ENCODE assay signal across 10 cellular contexts in the genomic region with DNA sequence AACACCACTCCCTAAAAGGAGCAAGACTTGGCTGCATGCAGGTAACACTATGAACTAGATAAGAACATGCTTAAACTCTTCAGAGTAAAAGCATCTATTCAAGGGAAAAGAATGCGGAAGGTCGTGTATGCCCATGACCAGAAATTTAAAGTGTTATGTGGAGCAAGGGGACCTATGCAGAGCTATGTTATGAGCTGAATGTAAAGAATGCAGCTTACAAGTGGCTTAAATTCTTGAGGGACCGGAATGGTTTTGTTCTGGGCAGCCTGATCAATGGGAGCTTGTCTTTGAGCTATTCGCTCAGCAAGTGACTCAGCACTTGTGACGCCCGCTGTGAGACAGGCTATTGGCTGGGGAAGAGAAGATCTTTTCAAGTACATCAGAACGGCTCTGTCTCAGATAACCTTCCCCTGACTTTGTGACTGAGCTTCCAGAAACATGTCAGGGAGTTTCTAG.
DNase-seq lines count a peak whose midpoint lies in the region; ATAC-seq and TF ChIP-seq lines count a peak whose summit lies in the region.
"Had no signal": no experiment of that assay in that cellular context is flagged by ENCODE, and none has a peak within 500 bp of the region (broad histone marks: within the 10 kb centered on the region; RNA-seq: fewer than 3 reads in every experiment).

No MANE protein-coding gene starts in this region.

- H3K4me1 Mint-ChIP-seq in Calu3 (ENCODE audit: low read depth, unreplicated experiment) (peaks cover 26% of the 10 kb centered on the region), nephron (peaks cover 18% of the 10 kb centered on the region)
- H3K4me1 Mint-ChIP-seq in T-helper 2 cell treated with Interferon-gamma antibody and Interleukin-4, amounts not matched to agents 5 μg/mL and 100 μg/mL, for 36 hours (ENCODE audit: low read depth), result no peaks in the 10 kb centered on the region

- DNase-seq in Calu3, result peak; percentile 71
- DNase-seq in RWPE2 (ENCODE audit: low spot score), result peak; percentile 92
- peak; percentile 85 for DNase-seq in fibroblast of villous mesenchyme (ENCODE audit: low read depth)
- DNase-seq in NCI-H2196 (lab: John Stamatoyannopoulos, UW; ENCODE audit: unreplicated experiment), result no peak
- DNase-seq in T-helper 2 cell treated with Interferon-gamma antibody and Interleukin-4, amounts not matched to agents 5 μg/mL and 100 μg/mL, for 36 hours (ENCODE audit: low spot score), result no peak
- DNase-seq: MV-4-11 had no signal

- ATAC-seq in RWPE2 (ENCODE audit: low read depth), result peak; percentile 93
- no peak for ATAC-seq in GM19455 (IDR thresholded peaks at IDR 0.05; ENCODE audit: unreplicated experiment)
- ATAC-seq in HG03159 (IDR thresholded peaks at IDR 0.05; ENCODE audit: unreplicated experiment), result no peak
- ATAC-seq: activated CD4-positive, CD25-positive, alpha-beta regulatory T cell treated with anti-CD3 and anti-CD28 coated beads, Interleukin-2, amount 50 U/mL, for 24 hours had no signal

- H3K4me3 Mint-ChIP-seq in Calu3 (ENCODE audit: low read depth, unreplicated experiment) (peak overlapping the region; percentile 39), nephron (no peak overlapping the region)
- no peak overlapping the region for H3K4me3 Mint-ChIP-seq in T-helper 2 cell treated with Interferon-gamma antibody and Interleukin-4, amounts not matched to agents 5 μg/mL and 100 μg/mL, for 36 hours

- H3K9me3 Mint-ChIP-seq in Calu3 (ENCODE audit: low read depth, unreplicated experiment) (no peaks in the 10 kb centered on the region), nephron (peaks cover 25% of the 10 kb centered on the region)
- H3K9me3 Mint-ChIP-seq in T-helper 2 cell treated with Interferon-gamma antibody and Interleukin-4, amounts not matched to agents 5 μg/mL and 100 μg/mL, for 36 hours, result no peaks in the 10 kb centered on the region

- TF ChIP-seq CTCF in Calu3 (IDR thresholded peaks at IDR 0.05; ENCODE audit: unreplicated experiment) (no peak), RWPE2 (IDR thresholded peaks at IDR 0.05; ENCODE audit: poor library complexity, severe bottlenecking) (no peak), fibroblast of villous mesenchyme (IDR thresholded peaks at IDR 0.05; ENCODE audit: insufficient read depth, low read depth, low read length) (no peak), nephron (IDR thresholded peaks at IDR 0.05; ENCODE audit: unreplicated experiment in 3 of 3) (no peak)

- H3K27me3 Mint-ChIP-seq in Calu3 (ENCODE audit: unreplicated experiment) (no peaks in the 10 kb centered on the region), nephron (ENCODE audit: low read depth) (peaks cover 5% of the 10 kb centered on the region)
- H3K27me3 Mint-ChIP-seq in T-helper 2 cell treated with Interferon-gamma antibody and Interleukin-4, amounts not matched to agents 5 μg/mL and 100 μg/mL, for 36 hours (ENCODE audit: low read depth), result peaks cover 18% of the 10 kb centered on the region

- no peaks in the 10 kb centered on the region for H3K36me3 ChIP-seq in RWPE2 (ENCODE audit: low read depth)

- H3K27ac ChIP-seq in RWPE2 (ENCODE audit: poor library complexity, severe bottlenecking), result peak overlapping the region; percentile 89

- H3K27ac Mint-ChIP-seq in Calu3 (ENCODE audit: unreplicated experiment) (peak overlapping the region; percentile 93), nephron (peak overlapping the region; percentile 56 to 69 (median 66))
- no peak overlapping the region for H3K27ac Mint-ChIP-seq in T-helper 2 cell treated with Interferon-gamma antibody and Interleukin-4, amounts not matched to agents 5 μg/mL and 100 μg/mL, for 36 hours

- intact Hi-C loops in Calu3 (cut with micrococcal nuclease; ENCODE audit: unreplicated experiment), result loop anchor here (1.0 to 10.0 kb wide), 3 partner anchors 41 to 367 kb away; no protein-coding TSS in a partner anchor

- BruUV-seq in Calu3 (replicated peaks; lab: Mats Ljungman, UMichigan), result no TSS peak

- H3K4me3 ChIP-seq in RWPE2 (ENCODE audit: severe bottlenecking), result no peak overlapping the region
- H3K4me3 ChIP-seq in fibroblast of villous mesenchyme (ENCODE audit: low read depth, low read length), result no peak overlapping the region

- CTCF ChIA-PET in Calu3 (lab: Charles Lee), result interaction anchor here (0.9 to 1.1 kb wide), 4 partner anchors 18 to 368 kb away, joined by 3 to 7 read pairs (median 4); partner anchors contain the start of gene THBS1

- H3K9me3 ChIP-seq in RWPE2 (ENCODE audit: severe bottlenecking), result no peaks in the 10 kb centered on the region

- no peaks in the 10 kb centered on the region for H3K27me3 ChIP-seq in RWPE2 (ENCODE audit: insufficient read depth, poor library complexity, severe bottlenecking)

- H3K36me3 Mint-ChIP-seq in Calu3 (ENCODE audit: insufficient read depth, unreplicated experiment) (peaks cover 7% of the 10 kb centered on the region), nephron (ENCODE audit: low read depth) (no peaks in the 10 kb centered on the region)
- H3K36me3 Mint-ChIP-seq in T-helper 2 cell treated with Interferon-gamma antibody and Interleukin-4, amounts not matched to agents 5 μg/mL and 100 μg/mL, for 36 hours (ENCODE audit: low read depth), result no peaks in the 10 kb centered on the region

- H3K4me1 ChIP-seq in RWPE2 (ENCODE audit: insufficient read depth, poor library complexity, severe bottlenecking), result peaks cover 23% of the 10 kb centered on the region

Comparison
In these comparisons a context has a peak if more than half of its experiments do, and no peak if none do; other contexts are left out.
1. DNase-seq: peak in Calu3 (single experiment), RWPE2 (single experiment) and fibroblast of villous mesenchyme (single experiment); none in NCI-H2196 (single experiment) and T-helper 2 cell treated with Interferon-gamma antibody and Interleukin-4, amounts not matched to agents 5 μg/mL and 100 μg/mL, for 36 hours (single experiment).